In the genomic region with DNA sequence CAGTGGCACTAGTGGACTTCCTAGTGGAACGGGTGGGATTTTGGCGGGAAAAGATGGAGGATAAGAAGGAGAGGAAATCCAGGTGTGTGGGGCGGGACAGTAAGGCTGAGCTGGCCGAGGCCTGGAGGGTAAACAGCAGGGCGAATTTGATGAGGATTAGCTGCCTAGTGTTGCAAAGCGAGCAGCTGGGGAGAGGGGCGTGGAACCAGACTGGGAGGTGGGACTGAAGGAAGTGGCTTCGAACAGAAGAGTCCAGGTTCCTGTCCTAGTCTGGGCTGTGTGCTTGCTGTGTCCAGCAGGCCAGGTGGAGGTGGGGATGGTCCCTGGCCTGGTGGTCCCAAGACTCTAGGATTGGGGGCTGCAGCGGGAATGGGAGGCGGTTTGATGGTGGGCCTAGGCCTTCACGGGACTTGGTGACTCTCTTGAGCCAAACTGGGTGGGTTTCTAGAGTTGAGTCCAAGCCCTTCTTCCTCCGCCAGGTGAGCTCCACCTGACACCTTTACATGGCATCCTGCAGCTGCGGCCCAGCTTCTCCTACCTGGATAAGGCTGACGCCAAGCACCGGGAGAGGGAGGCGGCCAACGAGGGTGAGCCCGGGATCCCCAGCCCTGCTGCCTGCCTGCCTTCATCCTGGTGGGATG, we compare ENCODE assay signal across 1 cellular context.
TF ChIP-seq lines count a peak whose summit lies in the region.

No MANE protein-coding gene starts in this region.

TF ChIP-seq in GM23338, 12 proteins besides CTCF, POLR2A, EP300 and RAD21 (continued from another document):
- TF ChIP-seq, protein P1, sequence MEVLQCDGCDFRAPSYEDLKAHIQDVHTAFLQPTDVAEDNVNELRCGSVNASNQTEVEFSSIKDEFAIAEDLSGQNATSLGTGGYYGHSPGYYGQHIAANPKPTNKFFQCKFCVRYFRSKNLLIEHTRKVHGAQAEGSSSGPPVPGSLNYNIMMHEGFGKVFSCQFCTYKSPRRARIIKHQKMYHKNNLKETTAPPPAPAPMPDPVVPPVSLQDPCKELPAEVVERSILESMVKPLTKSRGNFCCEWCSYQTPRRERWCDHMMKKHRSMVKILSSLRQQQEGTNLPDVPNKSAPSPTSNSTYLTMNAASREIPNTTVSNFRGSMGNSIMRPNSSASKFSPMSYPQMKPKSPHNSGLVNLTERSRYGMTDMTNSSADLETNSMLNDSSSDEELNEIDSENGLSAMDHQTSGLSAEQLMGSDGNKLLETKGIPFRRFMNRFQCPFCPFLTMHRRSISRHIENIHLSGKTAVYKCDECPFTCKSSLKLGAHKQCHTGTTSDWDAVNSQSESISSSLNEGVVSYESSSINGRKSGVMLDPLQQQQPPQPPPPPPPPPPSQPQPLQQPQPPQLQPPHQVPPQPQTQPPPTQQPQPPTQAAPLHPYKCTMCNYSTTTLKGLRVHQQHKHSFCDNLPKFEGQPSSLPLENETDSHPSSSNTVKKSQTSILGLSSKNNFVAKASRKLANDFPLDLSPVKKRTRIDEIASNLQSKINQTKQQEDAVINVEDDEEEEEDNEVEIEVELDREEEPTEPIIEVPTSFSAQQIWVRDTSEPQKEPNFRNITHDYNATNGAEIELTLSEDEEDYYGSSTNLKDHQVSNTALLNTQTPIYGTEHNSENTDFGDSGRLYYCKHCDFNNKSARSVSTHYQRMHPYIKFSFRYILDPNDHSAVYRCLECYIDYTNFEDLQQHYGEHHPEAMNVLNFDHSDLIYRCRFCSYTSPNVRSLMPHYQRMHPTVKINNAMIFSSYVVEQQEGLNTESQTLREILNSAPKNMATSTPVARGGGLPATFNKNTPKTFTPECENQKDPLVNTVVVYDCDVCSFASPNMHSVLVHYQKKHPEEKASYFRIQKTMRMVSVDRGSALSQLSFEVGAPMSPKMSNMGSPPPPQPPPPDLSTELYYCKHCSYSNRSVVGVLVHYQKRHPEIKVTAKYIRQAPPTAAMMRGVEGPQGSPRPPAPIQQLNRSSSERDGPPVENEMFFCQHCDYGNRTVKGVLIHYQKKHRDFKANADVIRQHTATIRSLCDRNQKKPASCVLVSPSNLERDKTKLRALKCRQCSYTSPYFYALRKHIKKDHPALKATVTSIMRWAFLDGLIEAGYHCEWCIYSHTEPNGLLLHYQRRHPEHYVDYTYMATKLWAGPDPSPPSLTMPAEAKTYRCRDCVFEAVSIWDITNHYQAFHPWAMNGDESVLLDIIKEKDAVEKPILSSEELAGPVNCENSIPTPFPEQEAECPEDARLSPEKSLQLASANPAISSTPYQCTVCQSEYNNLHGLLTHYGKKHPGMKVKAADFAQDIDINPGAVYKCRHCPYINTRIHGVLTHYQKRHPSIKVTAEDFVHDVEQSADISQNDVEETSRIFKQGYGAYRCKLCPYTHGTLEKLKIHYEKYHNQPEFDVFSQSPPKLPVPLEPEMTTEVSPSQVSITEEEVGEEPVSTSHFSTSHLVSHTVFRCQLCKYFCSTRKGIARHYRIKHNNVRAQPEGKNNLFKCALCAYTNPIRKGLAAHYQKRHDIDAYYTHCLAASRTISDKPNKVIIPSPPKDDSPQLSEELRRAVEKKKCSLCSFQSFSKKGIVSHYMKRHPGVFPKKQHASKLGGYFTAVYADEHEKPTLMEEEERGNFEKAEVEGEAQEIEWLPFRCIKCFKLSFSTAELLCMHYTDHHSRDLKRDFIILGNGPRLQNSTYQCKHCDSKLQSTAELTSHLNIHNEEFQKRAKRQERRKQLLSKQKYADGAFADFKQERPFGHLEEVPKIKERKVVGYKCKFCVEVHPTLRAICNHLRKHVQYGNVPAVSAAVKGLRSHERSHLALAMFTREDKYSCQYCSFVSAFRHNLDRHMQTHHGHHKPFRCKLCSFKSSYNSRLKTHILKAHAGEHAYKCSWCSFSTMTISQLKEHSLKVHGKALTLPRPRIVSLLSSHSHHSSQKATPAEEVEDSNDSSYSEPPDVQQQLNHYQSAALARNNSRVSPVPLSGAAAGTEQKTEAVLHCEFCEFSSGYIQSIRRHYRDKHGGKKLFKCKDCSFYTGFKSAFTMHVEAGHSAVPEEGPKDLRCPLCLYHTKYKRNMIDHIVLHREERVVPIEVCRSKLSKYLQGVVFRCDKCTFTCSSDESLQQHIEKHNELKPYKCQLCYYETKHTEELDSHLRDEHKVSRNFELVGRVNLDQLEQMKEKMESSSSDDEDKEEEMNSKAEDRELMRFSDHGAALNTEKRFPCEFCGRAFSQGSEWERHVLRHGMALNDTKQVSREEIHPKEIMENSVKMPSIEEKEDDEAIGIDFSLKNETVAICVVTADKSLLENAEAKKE (CRISPR knock-in tag; IDR thresholded peaks at IDR 0.05), result no peak
- TF ChIP-seq, protein P2, sequence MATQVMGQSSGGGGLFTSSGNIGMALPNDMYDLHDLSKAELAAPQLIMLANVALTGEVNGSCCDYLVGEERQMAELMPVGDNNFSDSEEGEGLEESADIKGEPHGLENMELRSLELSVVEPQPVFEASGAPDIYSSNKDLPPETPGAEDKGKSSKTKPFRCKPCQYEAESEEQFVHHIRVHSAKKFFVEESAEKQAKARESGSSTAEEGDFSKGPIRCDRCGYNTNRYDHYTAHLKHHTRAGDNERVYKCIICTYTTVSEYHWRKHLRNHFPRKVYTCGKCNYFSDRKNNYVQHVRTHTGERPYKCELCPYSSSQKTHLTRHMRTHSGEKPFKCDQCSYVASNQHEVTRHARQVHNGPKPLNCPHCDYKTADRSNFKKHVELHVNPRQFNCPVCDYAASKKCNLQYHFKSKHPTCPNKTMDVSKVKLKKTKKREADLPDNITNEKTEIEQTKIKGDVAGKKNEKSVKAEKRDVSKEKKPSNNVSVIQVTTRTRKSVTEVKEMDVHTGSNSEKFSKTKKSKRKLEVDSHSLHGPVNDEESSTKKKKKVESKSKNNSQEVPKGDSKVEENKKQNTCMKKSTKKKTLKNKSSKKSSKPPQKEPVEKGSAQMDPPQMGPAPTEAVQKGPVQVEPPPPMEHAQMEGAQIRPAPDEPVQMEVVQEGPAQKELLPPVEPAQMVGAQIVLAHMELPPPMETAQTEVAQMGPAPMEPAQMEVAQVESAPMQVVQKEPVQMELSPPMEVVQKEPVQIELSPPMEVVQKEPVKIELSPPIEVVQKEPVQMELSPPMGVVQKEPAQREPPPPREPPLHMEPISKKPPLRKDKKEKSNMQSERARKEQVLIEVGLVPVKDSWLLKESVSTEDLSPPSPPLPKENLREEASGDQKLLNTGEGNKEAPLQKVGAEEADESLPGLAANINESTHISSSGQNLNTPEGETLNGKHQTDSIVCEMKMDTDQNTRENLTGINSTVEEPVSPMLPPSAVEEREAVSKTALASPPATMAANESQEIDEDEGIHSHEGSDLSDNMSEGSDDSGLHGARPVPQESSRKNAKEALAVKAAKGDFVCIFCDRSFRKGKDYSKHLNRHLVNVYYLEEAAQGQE (IDR thresholded peaks at IDR 0.05; ENCODE audit: unreplicated experiment), result no peak
- TF ChIP-seq, protein P3, sequence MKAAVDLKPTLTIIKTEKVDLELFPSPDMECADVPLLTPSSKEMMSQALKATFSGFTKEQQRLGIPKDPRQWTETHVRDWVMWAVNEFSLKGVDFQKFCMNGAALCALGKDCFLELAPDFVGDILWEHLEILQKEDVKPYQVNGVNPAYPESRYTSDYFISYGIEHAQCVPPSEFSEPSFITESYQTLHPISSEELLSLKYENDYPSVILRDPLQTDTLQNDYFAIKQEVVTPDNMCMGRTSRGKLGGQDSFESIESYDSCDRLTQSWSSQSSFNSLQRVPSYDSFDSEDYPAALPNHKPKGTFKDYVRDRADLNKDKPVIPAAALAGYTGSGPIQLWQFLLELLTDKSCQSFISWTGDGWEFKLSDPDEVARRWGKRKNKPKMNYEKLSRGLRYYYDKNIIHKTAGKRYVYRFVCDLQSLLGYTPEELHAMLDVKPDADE (IDR thresholded peaks at IDR 0.05), result no peak
- no peak for TF ChIP-seq CREB1 (CRISPR knock-in tag; IDR thresholded peaks at IDR 0.05; ENCODE audit: low read depth)
- no peak for TF ChIP-seq JUNB (IDR thresholded peaks at IDR 0.05; ENCODE audit: unreplicated experiment)
- no peak for TF ChIP-seq EZH2 (IDR thresholded peaks at IDR 0.05; ENCODE audit: low read depth, unreplicated experiment)
